Comparison of ENCODE assay signal across 8 cellular contexts in the genomic region with DNA sequence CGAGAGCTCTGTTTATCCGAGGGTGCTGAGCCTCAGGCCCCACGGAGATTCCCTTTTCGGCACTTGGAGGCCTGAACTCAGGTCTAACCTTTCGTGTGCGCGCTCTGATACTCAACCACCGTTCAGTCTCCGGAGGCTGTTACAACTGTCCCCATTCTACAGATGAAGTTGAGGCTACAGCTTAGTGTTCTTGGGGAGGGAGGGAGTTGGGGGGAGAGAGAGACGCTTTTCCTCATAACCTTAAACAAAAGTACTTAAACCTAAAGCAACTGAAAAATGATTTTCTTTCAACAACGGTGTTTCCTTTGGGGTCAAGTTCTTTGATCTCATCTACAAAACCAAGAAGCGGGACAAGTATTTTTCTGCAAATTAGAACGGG. TPM values are rescaled to one million over a fixed set of nuclear protein-coding genes. Genes with fewer than 3 reads are reported as not detected.
A peak's percentile ranks its signal among the peaks of the same experiment; 100 is the strongest.
DNase-seq lines count a peak whose midpoint lies in the region; ATAC-seq, FAIRE-seq and TF ChIP-seq lines count a peak whose summit lies in the region.

No MANE protein-coding gene starts in this region.

- peak overlapping the region; percentile 70 for H3K4me3 ChIP-seq in A549
- H3K4me3 ChIP-seq in HCT116 (replicated peaks in 1 of 2; ENCODE audit: low read depth in 1 of 2, low read length in 2 of 2), result peak overlapping the region; percentile 60 to 63
- peak overlapping the region; percentile 89 for H3K4me3 ChIP-seq in brain microvascular endothelial cell (ENCODE audit: low read depth, low read length)
- peak overlapping the region; percentile 78 for H3K4me3 ChIP-seq in mononuclear cell (ENCODE audit: low read length)

- POLR2A ChIA-PET in A549 (lab: Yijun Ruan, JAX) (no interaction called here), HCT116 (lab: Charles Lee) (no interaction called here)

- H3K27me3 ChIP-seq in HCT116 (ENCODE audit: insufficient read depth, low read length), result peaks cover 2% of the 10 kb centered on the region; the same call in 1 of the 2 replicates
- no peaks in the 10 kb centered on the region for H3K27me3 ChIP-seq in brain microvascular endothelial cell (replicated peaks)
- H3K27me3 ChIP-seq in mononuclear cell (ENCODE audit: insufficient read depth, low read length), result peaks cover 5% of the 10 kb centered on the region

- TF ChIP-seq RAD21 in A549 (conservative IDR thresholded peaks at IDR 0.05 in 1 of 2, IDR thresholded peaks at IDR 0.05 in 1 of 2), result no peak
- no peak for TF ChIP-seq RAD21 in HCT116 (IDR thresholded peaks at IDR 0.05; ENCODE audit: low read depth)

- H3K27ac ChIP-seq in A549, result no peak overlapping the region
- H3K27ac ChIP-seq in HCT116 (ENCODE audit: low read depth, low read length), result no peak overlapping the region
- H3K27ac ChIP-seq in brain microvascular endothelial cell, result no peak overlapping the region

- DNase-seq in A549 (ENCODE audit: low read depth in 1 of 2, low spot score in 1 of 2) (no peak), HCT116 (ENCODE audit: low read depth, low spot score) (no peak), brain microvascular endothelial cell (no peak), NCI-H146 treated with DMSO at 0.1 percent for 48 hours (lab: John Stamatoyannopoulos, UW; ENCODE audit: unreplicated experiment) (no peak), NCI-H2107 treated with DMSO at 0.1 percent for 48 hours (lab: John Stamatoyannopoulos, UW; ENCODE audit: unreplicated experiment) (no peak), NCI-H146 (lab: John Stamatoyannopoulos, UW) (no peak)

- ATAC-seq in A549 (no peak), HCT116 (no peak), GM19035 (IDR thresholded peaks at IDR 0.05; ENCODE audit: unreplicated experiment) (no peak)

- intact Hi-C loops in HCT116 (cut with micrococcal nuclease), result no loop called here

- H3K36me3 ChIP-seq in HCT116 (ENCODE audit: control insufficient read depth in 1 of 2, insufficient read depth in 2 of 2, low read length in 2 of 2), result no peaks in the 10 kb centered on the region
- H3K36me3 ChIP-seq in brain microvascular endothelial cell (replicated peaks), result peaks cover 5% of the 10 kb centered on the region

- H3K9me3 ChIP-seq in A549, result no peaks in the 10 kb centered on the region
- no peaks in the 10 kb centered on the region for H3K9me3 ChIP-seq in HCT116 (ENCODE audit: control insufficient read depth in 1 of 2, insufficient read depth in 1 of 2, low read depth in 1 of 2, low read length in 2 of 2)
- H3K9me3 ChIP-seq in mononuclear cell (ENCODE audit: low read depth, low read length), result no peaks in the 10 kb centered on the region

- RAD21 ChIA-PET in HCT116 (lab: Charles Lee; ENCODE audit: low non-redundant PET in 1 of 2, low total read pairs in 2 of 2, uncharacterized antibody in 2 of 2, unreplicated experiment in 2 of 2), result no interaction called here

- no peak for TF ChIP-seq POLR2A in A549 (IDR thresholded peaks at IDR 0.05; ENCODE audit: low read length)
- TF ChIP-seq POLR2A in HCT116 (IDR thresholded peaks at IDR 0.05; ENCODE audit: borderline replicate concordance, extremely low read depth, insufficient read depth, insufficient read length), result no peak

- H3K79me2 ChIP-seq in HCT116 (ENCODE audit: insufficient read depth, low read length), result no peaks in the 10 kb centered on the region

- no peak overlapping the region for H2AFZ ChIP-seq in HCT116 (ENCODE audit: low read depth, low read length, poor library complexity, severe bottlenecking)

- H3K4me1 ChIP-seq in A549 (peaks cover 5% of the 10 kb centered on the region; the same call in 2 of the 3 replicates), HCT116 (ENCODE audit: control insufficient read depth in 1 of 2, insufficient read depth in 2 of 2, low read length in 2 of 2) (no peaks in the 10 kb centered on the region; a peak in 1 of 4 replicates), mononuclear cell (ENCODE audit: insufficient read depth, low read length) (peaks cover 34% of the 10 kb centered on the region)

- H3K9me2 ChIP-seq in HCT116 (ENCODE audit: insufficient read depth), result no peaks in the 10 kb centered on the region

- no peaks in the 10 kb centered on the region for H4K20me1 ChIP-seq in HCT116 (ENCODE audit: insufficient read depth)

- FAIRE-seq in A549 (lab: Jason Lieb, UNC), result no peak

- CTCF ChIA-PET in A549 (lab: Yijun Ruan, JAX), result no interaction called here
- CTCF ChIA-PET in HCT116 (lab: Charles Lee), result no interaction called here

- peak overlapping the region; percentile 40 for H3K9ac ChIP-seq in HCT116 (ENCODE audit: low read length)

- in situ Hi-C loops in brain microvascular endothelial cell (cut with HindIII; ENCODE audit: low pct_ligation_motif_present, low sequenced_read_pairs), result no loop called here

- no peak for TF ChIP-seq CTCF in A549 (IDR thresholded peaks at IDR 0.05)
- TF ChIP-seq CTCF in HCT116 (IDR thresholded peaks at IDR 0.05 in 2 of 3, conservative IDR thresholded peaks at IDR 0.05 in 1 of 3; ENCODE audit: borderline replicate concordance in 1 of 3, insufficient read depth in 1 of 3, low read depth in 2 of 3, low read length in 2 of 3), result no peak
- TF ChIP-seq CTCF in brain microvascular endothelial cell (IDR thresholded peaks at IDR 0.05; ENCODE audit: low read depth, low read length, missing control alignments), result no peak

- TF ChIP-seq EP300 in A549 (IDR thresholded peaks at IDR 0.05), result no peak

- H3K4me2 ChIP-seq in A549 (peak overlapping the region; percentile 99), HCT116 (ENCODE audit: low read length) (peak overlapping the region; percentile 66)

- WGBS in A549 (ENCODE audit: missing lambda C conversion rate), result 63% methylated on average over 13 of the region's 13 CpGs

- TSS peak; percentile 58 for BruUV-seq in HCT116 (replicated peaks; lab: Mats Ljungman, UMichigan)

TF ChIP-seq in A549, 52 proteins besides CTCF, POLR2A, EP300 and RAD21 (continues in another document):
- TF ChIP-seq TFCP2L1 (CRISPR knock-in tag; IDR thresholded peaks at IDR 0.05) (no peak), CHD2 (IDR thresholded peaks at IDR 0.05; ENCODE audit: low read length, partially characterized antibody) (no peak), SREBF2 (IDR thresholded peaks at IDR 0.05) (no peak), GATA3 (IDR thresholded peaks at IDR 0.05; ENCODE audit: borderline replicate concordance) (no peak), HOXB5 (CRISPR knock-in tag; IDR thresholded peaks at IDR 0.05) (no peak), ZFP36 (IDR thresholded peaks at IDR 0.05; ENCODE audit: borderline replicate concordance, partially characterized antibody) (no peak), JUN (IDR thresholded peaks at IDR 0.05) (no peak), RCOR1 (IDR thresholded peaks at IDR 0.05; ENCODE audit: low read depth, low read length) (no peak), MAFK (IDR thresholded peaks at IDR 0.05; ENCODE audit: partially characterized antibody) (no peak)
- TF ChIP-seq, protein P1, sequence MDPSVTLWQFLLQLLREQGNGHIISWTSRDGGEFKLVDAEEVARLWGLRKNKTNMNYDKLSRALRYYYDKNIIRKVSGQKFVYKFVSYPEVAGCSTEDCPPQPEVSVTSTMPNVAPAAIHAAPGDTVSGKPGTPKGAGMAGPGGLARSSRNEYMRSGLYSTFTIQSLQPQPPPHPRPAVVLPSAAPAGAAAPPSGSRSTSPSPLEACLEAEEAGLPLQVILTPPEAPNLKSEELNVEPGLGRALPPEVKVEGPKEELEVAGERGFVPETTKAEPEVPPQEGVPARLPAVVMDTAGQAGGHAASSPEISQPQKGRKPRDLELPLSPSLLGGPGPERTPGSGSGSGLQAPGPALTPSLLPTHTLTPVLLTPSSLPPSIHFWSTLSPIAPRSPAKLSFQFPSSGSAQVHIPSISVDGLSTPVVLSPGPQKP (IDR thresholded peaks at IDR 0.05; ENCODE audit: low read depth, low read length), result no peak

TF ChIP-seq in HCT116, 20 proteins besides CTCF, POLR2A, EP300 and RAD21 (continues in another document):
- TF ChIP-seq EZH2phosphoT487 (IDR thresholded peaks at IDR 0.05; ENCODE audit: borderline replicate concordance) (no peak), CEBPB (IDR thresholded peaks at IDR 0.05; ENCODE audit: low read depth) (no peak), EGR1 (IDR thresholded peaks at IDR 0.05; ENCODE audit: low read depth) (no peak)
- TF ChIP-seq, protein P2, sequence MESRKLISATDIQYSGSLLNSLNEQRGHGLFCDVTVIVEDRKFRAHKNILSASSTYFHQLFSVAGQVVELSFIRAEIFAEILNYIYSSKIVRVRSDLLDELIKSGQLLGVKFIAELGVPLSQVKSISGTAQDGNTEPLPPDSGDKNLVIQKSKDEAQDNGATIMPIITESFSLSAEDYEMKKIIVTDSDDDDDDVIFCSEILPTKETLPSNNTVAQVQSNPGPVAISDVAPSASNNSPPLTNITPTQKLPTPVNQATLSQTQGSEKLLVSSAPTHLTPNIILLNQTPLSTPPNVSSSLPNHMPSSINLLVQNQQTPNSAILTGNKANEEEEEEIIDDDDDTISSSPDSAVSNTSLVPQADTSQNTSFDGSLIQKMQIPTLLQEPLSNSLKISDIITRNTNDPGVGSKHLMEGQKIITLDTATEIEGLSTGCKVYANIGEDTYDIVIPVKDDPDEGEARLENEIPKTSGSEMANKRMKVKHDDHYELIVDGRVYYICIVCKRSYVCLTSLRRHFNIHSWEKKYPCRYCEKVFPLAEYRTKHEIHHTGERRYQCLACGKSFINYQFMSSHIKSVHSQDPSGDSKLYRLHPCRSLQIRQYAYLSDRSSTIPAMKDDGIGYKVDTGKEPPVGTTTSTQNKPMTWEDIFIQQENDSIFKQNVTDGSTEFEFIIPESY (IDR thresholded peaks at IDR 0.05; ENCODE audit: extremely low read depth, insufficient replicate concordance, low read length), result no peak

RNA-seq across cellular contexts. Expression of gene CHST2, which starts 1.0 kb away (rescaled TPM):
- polyA plus RNA-seq in A549 (2011; rRNA removed) (0.04 and 0.08 TPM in 2 replicates), A549 (2017; fragmentation: RNase III; extraction: RNeasy Plus Mini Kit Qiagen cat#74134 plus additional on column Dnase treatment) (0.17 to 0.28 TPM (median 0.26 TPM) in 3 replicates)
- polyA plus RNA-seq in A549 (2012; cell fraction: cytosol; rRNA removed), result 0.07 and 0.14 TPM in 2 replicates
- 0.20 and 0.22 TPM in 2 replicates for polyA plus RNA-seq in A549 (2012; cell fraction: nucleus; rRNA removed)
- polyA minus RNA-seq in A549 (2011; rRNA and poly(A)+ RNA removed), result 0.05 TPM in 1 of 2 replicates, not detected in the other
- total RNA-seq in HCT116 (2021; ENCODE audit: unreplicated experiment) (1.7 TPM), mononuclear cell (22.1 TPM)
- 0.54 and 0.61 TPM in 2 replicates for polyA plus RNA-seq in HCT116 (2012)
